ENCODE assay signal across 8 cellular contexts in the genomic region with DNA sequence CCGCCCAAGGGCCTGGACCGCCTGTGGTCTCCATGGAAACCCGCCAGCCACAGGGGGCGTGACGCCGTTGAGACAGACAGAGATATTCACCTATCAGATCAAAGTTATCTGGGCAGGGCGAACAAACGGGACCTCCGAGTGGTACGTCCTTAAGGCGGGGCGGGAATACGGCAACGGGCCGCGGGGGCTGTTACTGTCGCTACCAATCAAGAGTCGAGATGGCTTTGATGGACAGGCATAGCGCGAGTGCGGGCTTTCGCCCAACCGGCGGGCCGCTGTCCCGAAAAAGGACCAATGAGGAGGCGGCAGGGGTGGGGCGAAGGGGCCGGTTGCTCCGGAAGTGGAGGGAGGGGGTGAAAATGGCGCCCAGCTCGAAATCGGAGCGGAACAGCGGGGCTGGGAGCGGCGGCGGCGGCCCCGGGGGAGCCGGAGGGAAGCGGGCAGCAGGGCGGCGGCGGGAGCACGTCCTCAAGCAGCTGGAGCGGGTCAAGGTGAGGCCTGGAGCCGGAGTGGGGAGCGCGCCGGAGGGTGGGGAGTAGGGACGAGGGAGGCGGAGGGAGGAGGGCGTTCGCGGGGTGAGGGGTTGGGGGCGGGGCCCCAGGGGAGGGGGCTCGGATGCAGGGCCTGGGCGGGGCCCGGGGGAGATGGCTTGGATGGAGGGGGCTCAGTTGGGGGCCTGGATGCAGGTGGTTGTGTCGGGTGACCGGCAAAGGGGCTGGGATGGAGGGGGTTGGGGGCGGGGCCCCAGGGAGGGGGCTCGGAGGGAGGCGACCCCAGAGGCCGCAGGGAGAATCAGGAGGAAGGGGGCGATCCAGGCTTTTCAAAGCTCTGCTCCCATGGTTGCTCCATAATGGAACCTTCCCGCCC. TPM values are rescaled to one million over a fixed set of nuclear protein-coding genes. Genes with fewer than 3 reads are reported as not detected.
DNase-seq lines count a peak whose midpoint lies in the region; ATAC-seq and TF ChIP-seq lines count a peak whose summit lies in the region.

A gene with protein sequence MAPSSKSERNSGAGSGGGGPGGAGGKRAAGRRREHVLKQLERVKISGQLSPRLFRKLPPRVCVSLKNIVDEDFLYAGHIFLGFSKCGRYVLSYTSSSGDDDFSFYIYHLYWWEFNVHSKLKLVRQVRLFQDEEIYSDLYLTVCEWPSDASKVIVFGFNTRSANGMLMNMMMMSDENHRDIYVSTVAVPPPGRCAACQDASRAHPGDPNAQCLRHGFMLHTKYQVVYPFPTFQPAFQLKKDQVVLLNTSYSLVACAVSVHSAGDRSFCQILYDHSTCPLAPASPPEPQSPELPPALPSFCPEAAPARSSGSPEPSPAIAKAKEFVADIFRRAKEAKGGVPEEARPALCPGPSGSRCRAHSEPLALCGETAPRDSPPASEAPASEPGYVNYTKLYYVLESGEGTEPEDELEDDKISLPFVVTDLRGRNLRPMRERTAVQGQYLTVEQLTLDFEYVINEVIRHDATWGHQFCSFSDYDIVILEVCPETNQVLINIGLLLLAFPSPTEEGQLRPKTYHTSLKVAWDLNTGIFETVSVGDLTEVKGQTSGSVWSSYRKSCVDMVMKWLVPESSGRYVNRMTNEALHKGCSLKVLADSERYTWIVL (plus strand): TSS at position 356 of the 867 bp plus-strand sequence. CDS start 4 bp downstream, at position 360.

- peaks cover 43% of the 10 kb centered on the region for H3K36me3 Mint-ChIP-seq in activated T-helper 17 cell treated with anti-CD3 and anti-CD28 coated beads, Interleukin-2, amount 50 U/mL, for 72 hours (ENCODE audit: low read depth)
- H3K36me3 Mint-ChIP-seq in naive B cell: no peaks in the 10 kb centered on the region
- peaks cover 11% of the 10 kb centered on the region for H3K36me3 Mint-ChIP-seq in stimulated activated memory B cell treated with anti-CD40 and anti-IgM and Interleukin-4, amounts not matched to agents 10 μg/mL and 1 μg/mL and 100 μg/mL, for 72 hours

- POLR2A ChIA-PET in RWPE1 (lab: Yijun Ruan, JAX; ENCODE audit: low non-redundant PET): interaction anchor here (0.6 to 1.0 kb wide), 2 partner anchors 16 to 17 kb away, joined by 3 to 4 read pairs; no protein-coding TSS in a partner anchor

- peak; percentile 98 for ATAC-seq in activated T-helper 17 cell treated with anti-CD3 and anti-CD28 coated beads, Interleukin-2, amount 50 U/mL, for 72 hours (replicated peaks)
- ATAC-seq in naive B cell (ENCODE audit: low read depth in 2 of 2): peak; percentile 95 to 96
- ATAC-seq in stimulated activated memory B cell treated with anti-CD40 and anti-IgM and Interleukin-4, amounts not matched to agents 10 μg/mL and 1 μg/mL and 100 μg/mL, for 72 hours: peak; percentile 99

- no peak for TF ChIP-seq CTCF in LNCaP clone FGC (IDR thresholded peaks at IDR 0.05; ENCODE audit: control insufficient read depth, extremely low read depth, insufficient read depth)
- TF ChIP-seq CTCF in RWPE1 (conservative IDR thresholded peaks at IDR 0.05; ENCODE audit: low read depth): no peak

- peak within 1 kb of the TSS; percentile 88 for H3K27ac ChIP-seq in RWPE1

- H3K27me3 Mint-ChIP-seq in activated T-helper 17 cell treated with anti-CD3 and anti-CD28 coated beads, Interleukin-2, amount 50 U/mL, for 72 hours: no peaks in the 10 kb centered on the region
- H3K27me3 Mint-ChIP-seq in naive B cell: no peaks in the 10 kb centered on the region
- H3K27me3 Mint-ChIP-seq in stimulated activated memory B cell treated with anti-CD40 and anti-IgM and Interleukin-4, amounts not matched to agents 10 μg/mL and 1 μg/mL and 100 μg/mL, for 72 hours: no peaks in the 10 kb centered on the region

- H3K9me3 Mint-ChIP-seq in activated T-helper 17 cell treated with anti-CD3 and anti-CD28 coated beads, Interleukin-2, amount 50 U/mL, for 72 hours: no peaks in the 10 kb centered on the region
- H3K9me3 Mint-ChIP-seq in naive B cell: no peaks in the 10 kb centered on the region
- H3K9me3 Mint-ChIP-seq in stimulated activated memory B cell treated with anti-CD40 and anti-IgM and Interleukin-4, amounts not matched to agents 10 μg/mL and 1 μg/mL and 100 μg/mL, for 72 hours: no peaks in the 10 kb centered on the region

- peak within 1 kb of the TSS; percentile 84 for H3K4me3 ChIP-seq in LNCaP clone FGC (ENCODE audit: low read depth, low read length)

- CTCF ChIA-PET in RWPE1 (lab: Yijun Ruan, JAX): interaction anchor here (1.0 to 2.0 kb wide), 3 partner anchors 18 to 107 kb away, joined by 4 to 5 read pairs (median 4); no protein-coding TSS in a partner anchor

- H3K4me1 Mint-ChIP-seq in activated T-helper 17 cell treated with anti-CD3 and anti-CD28 coated beads, Interleukin-2, amount 50 U/mL, for 72 hours: no peaks in the 10 kb centered on the region
- H3K4me1 Mint-ChIP-seq in naive B cell: peaks cover 12 to 23% (median 21%) of the 10 kb centered on the region in 3 donors
- peaks cover 23% of the 10 kb centered on the region for H3K4me1 Mint-ChIP-seq in stimulated activated memory B cell treated with anti-CD40 and anti-IgM and Interleukin-4, amounts not matched to agents 10 μg/mL and 1 μg/mL and 100 μg/mL, for 72 hours

- H3K27ac Mint-ChIP-seq in activated T-helper 17 cell treated with anti-CD3 and anti-CD28 coated beads, Interleukin-2, amount 50 U/mL, for 72 hours: peak within 1 kb of the TSS; percentile 93
- peak within 1 kb of the TSS; percentile 88 to 98 (median 95) for H3K27ac Mint-ChIP-seq in naive B cell
- peak within 1 kb of the TSS; percentile 95 for H3K27ac Mint-ChIP-seq in stimulated activated memory B cell treated with anti-CD40 and anti-IgM and Interleukin-4, amounts not matched to agents 10 μg/mL and 1 μg/mL and 100 μg/mL, for 72 hours

- H3K4me3 Mint-ChIP-seq in activated T-helper 17 cell treated with anti-CD3 and anti-CD28 coated beads, Interleukin-2, amount 50 U/mL, for 72 hours: peak within 1 kb of the TSS; percentile 96
- peak within 1 kb of the TSS; percentile 89 to 98 (median 96) for H3K4me3 Mint-ChIP-seq in naive B cell
- H3K4me3 Mint-ChIP-seq in stimulated activated memory B cell treated with anti-CD40 and anti-IgM and Interleukin-4, amounts not matched to agents 10 μg/mL and 1 μg/mL and 100 μg/mL, for 72 hours: peak within 1 kb of the TSS; percentile 99

- peak; percentile 100 for DNase-seq in Daoy (ENCODE audit: low read depth)
- DNase-seq in GOT3 (lab: John Stamatoyannopoulos, UW): peak; percentile 98
- DNase-seq in LNCaP clone FGC (ENCODE audit: low read depth): peak; percentile 98
- DNase-seq in RWPE1 (ENCODE audit: low spot score): peak; percentile 100
- peak; percentile 100 for DNase-seq in fibroblast of gingiva (ENCODE audit: low read depth)
- peak; percentile 99 for DNase-seq in naive B cell

RNA-seq across cellular contexts. Expression of the gene that starts here (rescaled TPM):
- 29.4 and 40.5 TPM in 2 replicates for total RNA-seq in Daoy (2014; rRNA removed; shearing (Covaris generic))
- 10 to 100 TPM; 60.9 to 67.7 TPM for total RNA-seq in activated T-helper 17 cell treated with anti-CD3 and anti-CD28 coated beads, Interleukin-2, amount 50 U/mL, for 72 hours
- polyA plus RNA-seq in naive B cell (ENCODE audit: low read depth in 6 of 6): 1 to 10 TPM; 3.3 to 8.5 (median 5.4) TPM

Comparison
In these comparisons a context has a peak if more than half of its experiments do, and no peak if none do; other contexts are left out.
1. Peak in every context shown above with its lines: DNase-seq, ATAC-seq, H3K4me3 ChIP-seq and H3K27ac ChIP-seq.